In the genomic region with DNA sequence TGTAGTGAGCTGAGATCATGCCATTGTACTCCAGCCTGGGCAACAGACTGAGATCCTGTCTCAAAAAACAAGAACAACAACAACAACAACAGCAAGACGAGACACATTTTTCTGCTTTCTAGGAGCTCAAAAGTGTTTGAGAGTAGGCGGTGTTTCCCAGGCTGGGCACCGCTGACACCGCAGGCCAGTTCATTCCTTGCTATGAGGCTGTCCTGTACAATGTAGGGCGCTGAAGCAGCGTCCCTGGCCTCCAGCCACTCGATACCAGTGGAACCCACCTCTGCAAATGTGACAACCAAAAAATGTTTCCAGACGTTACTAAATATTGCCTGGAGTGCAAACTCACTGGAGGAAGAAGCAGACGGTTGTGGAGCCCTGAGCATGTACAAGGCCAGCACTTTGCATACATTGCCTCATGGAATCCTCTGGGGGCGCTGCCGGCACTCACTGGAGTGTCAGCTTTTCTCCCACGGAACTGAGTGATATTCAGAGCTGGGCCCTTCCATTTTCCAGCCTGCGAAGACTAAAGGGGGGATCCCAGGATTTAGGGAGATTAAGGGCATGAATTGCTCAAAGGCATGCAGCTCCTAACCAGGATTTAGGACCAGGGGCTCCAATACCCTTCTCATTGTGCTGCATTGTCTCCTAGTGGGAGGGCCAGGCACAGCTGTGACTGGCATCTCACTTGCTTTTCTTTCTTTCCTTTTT, we compare ENCODE assay signal across 8 cellular contexts. TPM values are rescaled to one million over a fixed set of nuclear protein-coding genes. Genes with fewer than 3 reads are reported as not detected.
A peak's percentile ranks its signal among the peaks of the same experiment; 100 is the strongest.
DNase-seq lines count a peak whose midpoint lies in the region; ATAC-seq and TF ChIP-seq lines count a peak whose summit lies in the region.

No MANE protein-coding gene starts in this region.

- H3K27ac ChIP-seq in left lung = peak overlapping the region in 1 of 2 donors; percentile 57

- no peaks in the 10 kb centered on the region for H3K36me3 ChIP-seq in left lung

- TF ChIP-seq CTCF in GM12874 (IDR thresholded peaks at IDR 0.05; ENCODE audit: insufficient read depth, low read depth, low read length) = peak; percentile 87
- TF ChIP-seq CTCF in WI38 (IDR thresholded peaks at IDR 0.05; ENCODE audit: low read depth, low read length) = peak; percentile 73
- peak; percentile 80 to 84 for TF ChIP-seq CTCF in left lung (IDR thresholded peaks at IDR 0.05)

- DNase-seq in NCI-H146 (lab: John Stamatoyannopoulos, UW) = peak; percentile 65
- DNase-seq in cerebellar cortex (ENCODE audit: low spot score) = peak; percentile 93
- peak in 1 of 2 donors; percentile 68 for DNase-seq in left lung
- DNase-seq in stimulated activated CD4-positive, alpha-beta T cell treated with anti-CD3 and anti-CD28 coated beads, Interleukin-4, amount 100 ng/mL, for 24 hours = peak; percentile 73
- no peak for DNase-seq in NK-92 treated with Interleukin-12 subunit alpha and Interleukin-12 subunit beta, amount 100 ng/mL, for 24 hours (lab: John Stamatoyannopoulos, UW)

- peaks cover 5 to 40% of the 10 kb centered on the region in 2 donors for H3K4me1 ChIP-seq in left lung

- no peaks in the 10 kb centered on the region for H3K9me3 ChIP-seq in left lung

- H3K4me3 ChIP-seq in WI38 (ENCODE audit: low read depth, low read length) (no peak overlapping the region), left lung (no peak overlapping the region)

- ATAC-seq in left lung (peak; percentile 84), GM18907 (IDR thresholded peaks at IDR 0.05; ENCODE audit: unreplicated experiment) (no peak)

- intact Hi-C loops in left lung (cut with DNase I) = no loop called here

- no peaks in the 10 kb centered on the region for H3K27me3 ChIP-seq in left lung

RNA-seq across cellular contexts. Expression of a gene that starts 5.8 kb away (rescaled TPM):
- total RNA-seq in left lung = 10 to 100 TPM; 16.1 to 27.2 TPM

RNA-seq across cellular contexts. Expression of a gene that starts 24.1 kb away (rescaled TPM):
- total RNA-seq in left lung = 100 to 1,000 TPM; 204 to 308 TPM

RNA-seq across cellular contexts. Expression of a gene that starts 36.3 kb away (rescaled TPM):
- total RNA-seq in left lung = 10 to 100 TPM; 63.5 to 88.4 TPM

RNA-seq across cellular contexts. Expression of a gene that starts 39.5 kb away (rescaled TPM):
- total RNA-seq in left lung = 1 to 10 TPM; 6.7 to 8.8 TPM
